Comparison of ENCODE assay signal across 20 cellular contexts in genomic region chr10:128007971-128008370, GRCh38.
"Had no signal": no experiment of that assay in that cellular context is flagged by ENCODE, and none has a peak within 500 bp of the region (broad histone marks: within the 10 kb centered on the region; RNA-seq: fewer than 3 reads in every experiment).

No MANE protein-coding gene starts in this region.

- H3K36me3 Mint-ChIP-seq: naive B cell had no signal

- H3K27ac Mint-ChIP-seq: naive B cell, nephron had no signal

- H3K4me3 ChIP-seq: heart left ventricle, lung, pancreas, prostate gland, skin epidermis, stomach, thoracic aorta, transverse colon had no signal

- H3K36me3 ChIP-seq: heart left ventricle, pancreas, prostate gland, stomach, thoracic aorta, transverse colon had no signal

- H3K27ac ChIP-seq: heart left ventricle, pancreas, prostate gland, skin epidermis, thoracic aorta had no signal

- DNase-seq: effector memory CD4-positive, alpha-beta T cell; heart left ventricle; hippocampal formation; kidney glomerular epithelial cell; naive B cell; occipital lobe; pancreas; stimulated activated CD4-positive, alpha-beta T cell treated with anti-CD3 and anti-CD28 coated beads, Interleukin-12 subunit alpha, Interleukin-12 subunit beta, amount 100 ng/mL, for 4 hours; stimulated activated naive CD4-positive, alpha-beta T cell; stomach; substantia nigra; transverse colon had no signal

- ATAC-seq: esophagus mucosa, heart left ventricle, left lobe of liver, pancreas, sciatic nerve had no signal

- H3K27me3 ChIP-seq: heart left ventricle, transverse colon had no signal

- H3K4me1 Mint-ChIP-seq: nephron had no signal

- H3K4me3 Mint-ChIP-seq: naive B cell, nephron had no signal

- H3K4me1 ChIP-seq: prostate gland had no signal

- H3K9me3 Mint-ChIP-seq: naive B cell, nephron had no signal

- H3K9me3 ChIP-seq: heart left ventricle, pancreas, prostate gland, stomach, thoracic aorta, transverse colon had no signal
